Comparison of ENCODE assay signal across 9 cellular contexts in the genomic region with DNA sequence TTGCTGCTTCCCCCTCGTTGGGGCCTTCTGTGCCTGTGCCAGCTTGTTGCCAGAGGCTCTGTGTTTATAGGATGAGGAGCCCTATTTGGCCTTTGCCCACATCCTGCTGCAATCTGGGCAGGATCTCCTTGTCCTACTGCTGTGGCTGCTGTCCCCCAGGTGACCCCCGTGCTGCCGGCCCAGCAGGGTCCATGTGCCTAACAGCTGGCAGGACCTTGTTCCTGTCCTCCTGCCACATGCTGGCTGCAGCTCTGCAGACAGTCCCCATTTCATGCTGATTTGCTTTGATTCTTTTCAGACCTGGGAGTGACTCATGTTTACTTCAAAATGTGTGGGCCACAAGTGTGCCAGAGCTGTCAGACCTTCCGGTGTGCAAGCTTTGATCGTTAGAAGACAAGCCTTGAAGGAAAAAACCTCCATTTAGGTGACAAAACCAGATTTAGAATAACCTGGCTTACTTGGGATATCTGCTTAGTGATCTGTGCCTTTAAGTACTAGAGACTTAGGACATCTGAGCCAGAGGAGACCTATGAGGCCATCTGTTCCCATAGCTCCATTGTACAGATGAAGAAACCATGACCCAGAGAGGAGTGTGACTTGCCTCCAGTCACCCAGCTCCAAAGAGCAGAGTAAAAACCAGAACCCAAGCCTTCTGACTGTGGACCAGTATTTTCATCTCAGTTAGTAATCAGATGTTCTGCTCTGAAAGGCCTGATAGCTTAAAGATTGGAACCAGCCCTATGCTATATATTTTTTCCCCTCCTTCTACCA. TPM values are rescaled to one million over a fixed set of nuclear protein-coding genes. Genes with fewer than 3 reads are reported as not detected.
DNase-seq lines count a peak whose midpoint lies in the region; ATAC-seq, FAIRE-seq and TF ChIP-seq lines count a peak whose summit lies in the region.
"Had no signal": no experiment of that assay in that cellular context is flagged by ENCODE, and none has a peak within 500 bp of the region (broad histone marks: within the 10 kb centered on the region; RNA-seq: fewer than 3 reads in every experiment).

No MANE protein-coding gene starts in this region.

- H3K4me1 ChIP-seq in BLaER1 = peaks cover 9% of the 10 kb centered on the region
- H3K4me1 ChIP-seq in neural progenitor cell = no peaks in the 10 kb centered on the region

- H3K9ac ChIP-seq in BLaER1 (no peak overlapping the region), neural progenitor cell (no peak overlapping the region)

- H3K36me3 Mint-ChIP-seq in T-helper 17 cell (ENCODE audit: low read depth) (peaks cover 3% of the 10 kb centered on the region), neural progenitor cell (peaks cover 1% of the 10 kb centered on the region)

- H3K27ac Mint-ChIP-seq in T-helper 17 cell (peak overlapping the region; percentile 98), neural progenitor cell (no peak overlapping the region)

- no peaks in the 10 kb centered on the region for H3K9me3 Mint-ChIP-seq in neural progenitor cell

- no peaks in the 10 kb centered on the region for H3K27me3 ChIP-seq in BLaER1
- H3K27me3 ChIP-seq in neural progenitor cell = no peaks in the 10 kb centered on the region

- peak; percentile 95 for ATAC-seq in T-helper 17 cell
- no peak for ATAC-seq in GM19397 (IDR thresholded peaks at IDR 0.05; ENCODE audit: unreplicated experiment)
- no peak for ATAC-seq in GM19455 (IDR thresholded peaks at IDR 0.05; ENCODE audit: unreplicated experiment)

- TF ChIP-seq CTCF in neural progenitor cell (IDR thresholded peaks at IDR 0.05) = no peak

- H3K4me3 ChIP-seq in BLaER1 (no peak overlapping the region), neural progenitor cell (no peak overlapping the region)

- H4K20me1 ChIP-seq in BLaER1 (no peaks in the 10 kb centered on the region), neural progenitor cell (ENCODE audit: low read depth) (no peaks in the 10 kb centered on the region)

- H3K4me2 ChIP-seq in BLaER1 (peak overlapping the region; percentile 32), neural progenitor cell (no peak overlapping the region)

- H3F3A ChIP-seq in neural progenitor cell (ENCODE audit: low read depth) = no peaks in the 10 kb centered on the region

- H3K27me3 Mint-ChIP-seq in T-helper 17 cell = no peaks in the 10 kb centered on the region
- H3K27me3 Mint-ChIP-seq in neural progenitor cell (ENCODE audit: insufficient read depth, low read depth) = peaks cover 4% of the 10 kb centered on the region

- FAIRE-seq in GM12892 (lab: Jason Lieb, UNC) = no peak

- DNase-seq in T-helper 17 cell (peak in 2 of 3 donors; percentile 8 to 28), cerebellar cortex (ENCODE audit: low spot score) (peak; percentile 46), myocyte (ENCODE audit: low read depth) (peak; percentile 30), GM12892 (ENCODE audit: insufficient read length) (no peak), neural progenitor cell (ENCODE audit: low spot score) (no peak)

- no peaks in the 10 kb centered on the region for H3K79me2 ChIP-seq in neural progenitor cell (ENCODE audit: low read depth)

- H3K9me3 ChIP-seq in BLaER1 = no peaks in the 10 kb centered on the region
- H3K9me3 ChIP-seq in T-helper 17 cell (ENCODE audit: control insufficient read depth, low read length, poor library complexity, severe bottlenecking) = peaks cover 3% of the 10 kb centered on the region
- no peaks in the 10 kb centered on the region for H3K9me3 ChIP-seq in neural progenitor cell (ENCODE audit: low read depth)
- H3K9me3 ChIP-seq: neutrophil had no signal

- H3K4me1 Mint-ChIP-seq in T-helper 17 cell (peaks cover 22% of the 10 kb centered on the region), neural progenitor cell (peaks cover 33% of the 10 kb centered on the region)

- H3K27ac ChIP-seq in BLaER1 (no peak overlapping the region), neural progenitor cell (no peak overlapping the region)
- H3K27ac ChIP-seq: neutrophil had no signal

- TF ChIP-seq POLR2A in GM12892 (IDR thresholded peaks at IDR 0.05; ENCODE audit: low read depth, low read length) = no peak

- H3K36me3 ChIP-seq in BLaER1 (no peaks in the 10 kb centered on the region), neural progenitor cell (no peaks in the 10 kb centered on the region)
- H3K36me3 ChIP-seq: neutrophil had no signal

- H3K4me3 Mint-ChIP-seq in T-helper 17 cell (peak overlapping the region; percentile 85), neural progenitor cell (no peak overlapping the region)

- no peak overlapping the region for H2AFZ ChIP-seq in neural progenitor cell (replicated peaks)

RNA-seq across cellular contexts. Expression of a gene that starts 11.1 kb away (rescaled TPM):
- 1 to 10 TPM in 1 of 2 donors, under 1 TPM in 1; 0.96 to 1.3 TPM for total RNA-seq in T-helper 17 cell
- 9.1 and 16.3 TPM in 2 replicates for total RNA-seq in myocyte
- 6.5 TPM for polyA plus RNA-seq in myocyte (2012)
- 1.2 TPM for polyA plus RNA-seq in GM12892 (2012; ENCODE audit: missing spikeins)
- total RNA-seq in neural progenitor cell (ENCODE audit: low replicate concordance) = 9.6 and 18.1 TPM in 2 replicates

Comparison
In these comparisons a context has a peak if more than half of its experiments do, and no peak if none do; other contexts are left out.
1. DNase-seq: peak in T-helper 17 cell (2 of 3), cerebellar cortex (single experiment) and myocyte (single experiment); none in GM12892 (single experiment) and neural progenitor cell (single experiment).